12 cellular contexts compared by ENCODE assay signal in genomic region chr10:60660625-60661024, GRCh38.
DNase-seq lines count a peak whose midpoint lies in the region; ATAC-seq and TF ChIP-seq lines count a peak whose summit lies in the region.
"Had no signal": no experiment of that assay in that cellular context is flagged by ENCODE, and none has a peak within 500 bp of the region (broad histone marks: within the 10 kb centered on the region; RNA-seq: fewer than 3 reads in every experiment).

No MANE protein-coding gene starts in this region.

- no peaks in the 10 kb centered on the region for H3K9me3 ChIP-seq in CD4-positive, alpha-beta T cell (ENCODE audit: control insufficient read depth, low read length)

- H3K27me3 ChIP-seq in CD4-positive, alpha-beta T cell (ENCODE audit: control insufficient read depth, insufficient read depth, low read length), result no peaks in the 10 kb centered on the region
- H3K27me3 ChIP-seq: BLaER1 had no signal

- TF ChIP-seq CTCF in CD4-positive, alpha-beta T cell (IDR thresholded peaks at IDR 0.05), result no peak
- TF ChIP-seq CTCF in HFFc6 (IDR thresholded peaks at IDR 0.05) (no peak), Calu3 (IDR thresholded peaks at IDR 0.05; ENCODE audit: unreplicated experiment) (no peak)

- peaks cover 53% of the 10 kb centered on the region for H3K4me1 Mint-ChIP-seq in CD4-positive, alpha-beta T cell (ENCODE audit: low read depth)
- H3K4me1 Mint-ChIP-seq in HFFc6 (ENCODE audit: low read depth) (peaks cover 47% of the 10 kb centered on the region), Calu3 (ENCODE audit: low read depth, unreplicated experiment) (peaks cover 19% of the 10 kb centered on the region)
- H3K4me1 Mint-ChIP-seq in dendritic cell treated with granulocyte-macrophage colony-stimulating factor and Interleukin-4, amounts not matched to agents 40 ng/mL and 50 ng/mL, for 4 days (ENCODE audit: low read depth), result peaks cover 32% of the 10 kb centered on the region
- H3K4me1 Mint-ChIP-seq in stimulated activated effector memory CD8-positive, alpha-beta T cell treated with anti-CD3 and anti-CD28 coated beads, Interleukin-12 subunit alpha, Interleukin-12 subunit beta, amount 100 ng/mL, for 72 hours, result peaks cover 23% of the 10 kb centered on the region
- H3K4me1 Mint-ChIP-seq: CD4-positive, CD25-positive, alpha-beta regulatory T cell had no signal

- H3K4me3 Mint-ChIP-seq in CD4-positive, alpha-beta T cell, result no peak overlapping the region
- no peak overlapping the region for H3K4me3 Mint-ChIP-seq in HFFc6
- no peak overlapping the region for H3K4me3 Mint-ChIP-seq in dendritic cell treated with granulocyte-macrophage colony-stimulating factor and Interleukin-4, amounts not matched to agents 40 ng/mL and 50 ng/mL, for 4 days
- H3K4me3 Mint-ChIP-seq in stimulated activated effector memory CD8-positive, alpha-beta T cell treated with anti-CD3 and anti-CD28 coated beads, Interleukin-12 subunit alpha, Interleukin-12 subunit beta, amount 100 ng/mL, for 72 hours, result no peak overlapping the region
- H3K4me3 Mint-ChIP-seq in Calu3 (ENCODE audit: low read depth, unreplicated experiment), result no peak overlapping the region
- H3K4me3 Mint-ChIP-seq: CD4-positive, CD25-positive, alpha-beta regulatory T cell had no signal

- no peak overlapping the region for H3K27ac ChIP-seq in CD4-positive, alpha-beta T cell (ENCODE audit: low read depth, low read length)
- H3K27ac ChIP-seq: BLaER1, HL-60 had no signal

- no peak for DNase-seq in CD4-positive, alpha-beta T cell
- DNase-seq in HFFc6, result no peak
- no peak for DNase-seq in stimulated activated effector memory CD8-positive, alpha-beta T cell treated with anti-CD3 and anti-CD28 coated beads, Interleukin-12 subunit alpha, Interleukin-12 subunit beta, amount 100 ng/mL, for 72 hours (ENCODE audit: low spot score in 2 of 2)
- DNase-seq in Calu3, result no peak
- DNase-seq: AML-193; CD4-positive, CD25-positive, alpha-beta regulatory T cell; DMS79; HCEC 1CT had no signal

- peak overlapping the region; percentile 3 for H3K27ac Mint-ChIP-seq in CD4-positive, alpha-beta T cell
- H3K27ac Mint-ChIP-seq in HFFc6 (peak overlapping the region; percentile 20; the same call in 1 of the 2 replicates), Calu3 (ENCODE audit: unreplicated experiment) (no peak overlapping the region)
- H3K27ac Mint-ChIP-seq in dendritic cell treated with granulocyte-macrophage colony-stimulating factor and Interleukin-4, amounts not matched to agents 40 ng/mL and 50 ng/mL, for 4 days, result peak overlapping the region; percentile 7
- H3K27ac Mint-ChIP-seq in stimulated activated effector memory CD8-positive, alpha-beta T cell treated with anti-CD3 and anti-CD28 coated beads, Interleukin-12 subunit alpha, Interleukin-12 subunit beta, amount 100 ng/mL, for 72 hours, result no peak overlapping the region

- CTCF ChIA-PET in CD4-positive, alpha-beta T cell (lab: Charles Lee), result no interaction called here
- CTCF ChIA-PET in Calu3 (lab: Charles Lee), result interaction anchor here (0.6 kb wide), 1 partner anchor 182 kb away, joined by 6 read pairs; no protein-coding TSS in a partner anchor

- POLR2A ChIA-PET in CD4-positive, alpha-beta T cell (lab: Charles Lee), result interaction anchor here (1.6 kb wide), 1 partner anchor 11 kb away, joined by 4 read pairs; no protein-coding TSS in a partner anchor

- H3K36me3 Mint-ChIP-seq in CD4-positive, alpha-beta T cell (ENCODE audit: low read depth), result peaks cover 17% of the 10 kb centered on the region
- H3K36me3 Mint-ChIP-seq in HFFc6 (ENCODE audit: low read depth) (no peaks in the 10 kb centered on the region; the same call in 1 of the 2 replicates), Calu3 (ENCODE audit: insufficient read depth, unreplicated experiment) (no peaks in the 10 kb centered on the region)
- no peaks in the 10 kb centered on the region for H3K36me3 Mint-ChIP-seq in dendritic cell treated with granulocyte-macrophage colony-stimulating factor and Interleukin-4, amounts not matched to agents 40 ng/mL and 50 ng/mL, for 4 days (ENCODE audit: low read depth)
- no peaks in the 10 kb centered on the region for H3K36me3 Mint-ChIP-seq in stimulated activated effector memory CD8-positive, alpha-beta T cell treated with anti-CD3 and anti-CD28 coated beads, Interleukin-12 subunit alpha, Interleukin-12 subunit beta, amount 100 ng/mL, for 72 hours
- H3K36me3 Mint-ChIP-seq: CD4-positive, CD25-positive, alpha-beta regulatory T cell had no signal

- no peak for ATAC-seq in CD4-positive, alpha-beta T cell (ENCODE audit: poor library complexity)
- ATAC-seq in stimulated activated effector memory CD8-positive, alpha-beta T cell treated with anti-CD3 and anti-CD28 coated beads, Interleukin-12 subunit alpha, Interleukin-12 subunit beta, amount 100 ng/mL, for 72 hours, result peak; percentile 49
- no peak for ATAC-seq in HG03135 (IDR thresholded peaks at IDR 0.05; ENCODE audit: unreplicated experiment)

- no TSS peak for BruUV-seq in Calu3 (replicated peaks; lab: Mats Ljungman, UMichigan)

- intact Hi-C loops in CD4-positive, alpha-beta T cell (cut with DNase I, micrococcal nuclease), result loop anchor here in 1 of 2 experiments (5.0 kb wide), 2 partner anchors 72 to 107 kb away; no protein-coding TSS in a partner anchor
- intact Hi-C loops in dendritic cell treated with granulocyte-macrophage colony-stimulating factor and Interleukin-4, amounts not matched to agents 40 ng/mL and 50 ng/mL, for 4 days (cut with micrococcal nuclease), result loop anchor here (5.0 to 10.0 kb wide), 3 partner anchors 114 to 1237 kb away; partner anchors contain the start of gene CDK1
- intact Hi-C loops in Calu3 (cut with micrococcal nuclease; ENCODE audit: unreplicated experiment), result no loop called here

- no peaks in the 10 kb centered on the region for H3K27me3 Mint-ChIP-seq in CD4-positive, alpha-beta T cell
- H3K27me3 Mint-ChIP-seq in HFFc6 (ENCODE audit: insufficient read depth), result peaks cover 1% of the 10 kb centered on the region; the same call in 1 of the 2 replicates
- peaks cover 2% of the 10 kb centered on the region for H3K27me3 Mint-ChIP-seq in dendritic cell treated with granulocyte-macrophage colony-stimulating factor and Interleukin-4, amounts not matched to agents 40 ng/mL and 50 ng/mL, for 4 days
- H3K27me3 Mint-ChIP-seq in Calu3 (ENCODE audit: unreplicated experiment), result no peaks in the 10 kb centered on the region

- no peaks in the 10 kb centered on the region for H3K9me3 Mint-ChIP-seq in CD4-positive, alpha-beta T cell
- H3K9me3 Mint-ChIP-seq in HFFc6 (no peaks in the 10 kb centered on the region), Calu3 (ENCODE audit: low read depth, unreplicated experiment) (no peaks in the 10 kb centered on the region)
- no peaks in the 10 kb centered on the region for H3K9me3 Mint-ChIP-seq in dendritic cell treated with granulocyte-macrophage colony-stimulating factor and Interleukin-4, amounts not matched to agents 40 ng/mL and 50 ng/mL, for 4 days
- no peaks in the 10 kb centered on the region for H3K9me3 Mint-ChIP-seq in stimulated activated effector memory CD8-positive, alpha-beta T cell treated with anti-CD3 and anti-CD28 coated beads, Interleukin-12 subunit alpha, Interleukin-12 subunit beta, amount 100 ng/mL, for 72 hours

Comparison
In these comparisons a context has a peak if more than half of its experiments do, and no peak if none do; other contexts are left out.
1. H3K27ac Mint-ChIP-seq: peak in CD4-positive, alpha-beta T cell (single experiment), HFFc6 (single experiment) and dendritic cell treated with granulocyte-macrophage colony-stimulating factor and Interleukin-4, amounts not matched to agents 40 ng/mL and 50 ng/mL, for 4 days (single experiment); none in stimulated activated effector memory CD8-positive, alpha-beta T cell treated with anti-CD3 and anti-CD28 coated beads, Interleukin-12 subunit alpha, Interleukin-12 subunit beta, amount 100 ng/mL, for 72 hours (single experiment) and Calu3 (single experiment).